ENCODE assay signal across 7 cellular contexts in the genomic region with DNA sequence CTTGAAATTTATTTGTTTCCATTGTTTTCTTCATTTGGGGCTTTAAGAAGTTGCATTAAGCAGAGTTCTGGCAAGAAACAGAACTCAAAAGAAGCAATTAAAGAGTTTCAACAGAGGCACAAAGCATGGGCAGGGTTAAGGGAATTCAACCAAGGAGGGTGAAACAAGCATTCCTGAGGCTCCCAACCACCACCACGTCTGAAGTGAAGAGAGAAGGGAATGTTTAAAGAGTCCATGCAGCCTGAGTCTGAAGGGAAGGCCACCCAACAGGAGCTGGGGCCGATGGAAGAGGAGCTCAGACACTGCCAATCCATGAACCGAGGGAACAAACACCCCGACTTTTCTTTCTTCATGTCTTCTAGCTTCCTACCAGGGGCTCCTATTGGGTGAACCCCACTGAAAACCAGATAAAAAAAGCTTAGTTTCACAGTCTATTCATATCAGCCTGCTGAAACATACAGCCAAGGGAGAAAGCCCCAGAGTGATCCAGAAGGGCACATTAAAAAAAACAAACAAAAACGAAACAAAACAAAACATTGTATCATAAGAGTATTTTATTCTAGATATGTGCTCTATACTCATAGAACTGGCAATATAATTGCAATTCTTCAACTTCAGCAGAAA.
A peak's percentile ranks its signal among the peaks of the same experiment; 100 is the strongest.
DNase-seq lines count a peak whose midpoint lies in the region; ATAC-seq, FAIRE-seq and TF ChIP-seq lines count a peak whose summit lies in the region.
"Not testable (repeated sequence)": the region's sequence is repeated elsewhere in the genome, so short reads cannot be mapped to it uniquely, and the experiment has no call there.

No MANE protein-coding gene starts in this region.

- TF ChIP-seq EP300 in GM12878 (IDR thresholded peaks at IDR 0.05; ENCODE audit: borderline replicate concordance in 1 of 2, control insufficient read depth in 1 of 2, low read depth in 2 of 2, low read length in 2 of 2), result not testable (repeated sequence)

- not testable (repeated sequence) for TF ChIP-seq POLR2A in GM12878 (IDR thresholded peaks at IDR 0.05; ENCODE audit: low read depth, low read length)

- not testable (repeated sequence) for TF ChIP-seq CTCF in D721Med (IDR thresholded peaks at IDR 0.05; ENCODE audit: insufficient read depth, missing control alignments); KMS-11 (conservative IDR thresholded peaks at IDR 0.05; ENCODE audit: low read depth, low read length); GM12878 (IDR thresholded peaks at IDR 0.05 in 2 of 3, conservative IDR thresholded peaks at IDR 0.05 in 1 of 3; ENCODE audit: control insufficient read depth in 2 of 3, extremely low read depth in 1 of 3, insufficient read depth in 1 of 3, low read depth in 3 of 3, low read length in 3 of 3); smooth muscle cell (IDR thresholded peaks at IDR 0.05; ENCODE audit: borderline replicate concordance, insufficient read depth, poor library complexity, severe bottlenecking)

- not testable (repeated sequence) for H3K4me3 ChIP-seq in KMS-11 (IDR thresholded peaks at IDR 0.05; ENCODE audit: insufficient read depth, low read depth, low read length); GM12878; smooth muscle cell

- H3K9ac ChIP-seq in KMS-11; GM12878 (ENCODE audit: control insufficient read depth, insufficient read depth, low read length); smooth muscle cell (ENCODE audit: low read depth): not testable (repeated sequence)

- intact Hi-C loops in GM12878 (cut with micrococcal nuclease; ENCODE audit: unreplicated experiment), result not testable (repeated sequence)

- FAIRE-seq in D721Med (lab: Jason Lieb, UNC), result peak; percentile 11
- peak; percentile 89 for FAIRE-seq in GM19239 (lab: Jason Lieb, UNC)
- not testable (repeated sequence) for FAIRE-seq in GM12878 (lab: Jason Lieb, UNC)

- peak overlapping the region; percentile 79; the same call in 1 of the 2 replicates for H3K27ac ChIP-seq in KMS-11
- H3K27ac ChIP-seq in GM12878 (ENCODE audit: control insufficient read depth, insufficient read depth); smooth muscle cell (ENCODE audit: low read depth): not testable (repeated sequence)

- not testable (repeated sequence) for TF ChIP-seq RAD21 in GM12878 (IDR thresholded peaks at IDR 0.05; ENCODE audit: insufficient read depth, low read depth, low read length)

- ATAC-seq in HG02571 (IDR thresholded peaks at IDR 0.05; ENCODE audit: unreplicated experiment) (peak; percentile 44), HG02885 (IDR thresholded peaks at IDR 0.05; ENCODE audit: poor library complexity, unreplicated experiment) (peak; percentile 46), GM12878 (peak; percentile 56)

- 71% methylated on average over 1 of the region's 5 CpGs for WGBS in GM12878 (ENCODE audit: insufficient coverage, insufficient replicate concordance, low lambda C conversion rate, missing lambda C conversion rate)
- WGBS in smooth muscle cell (ENCODE audit: low lambda C conversion rate), result 53% methylated on average over 1 of the region's 5 CpGs

- CTCF ChIA-PET in GM12878 (lab: Yijun Ruan, JAX), result not testable (repeated sequence)

- not testable (repeated sequence) for H3K36me3 ChIP-seq in KMS-11 (ENCODE audit: insufficient read depth); GM12878 (ENCODE audit: control insufficient read depth in 2 of 2, insufficient read depth in 2 of 2, low read length in 1 of 2); smooth muscle cell (ENCODE audit: low read depth)

- DNase-seq in D721Med (ENCODE audit: insufficient read length, low spot score); GM19239 (ENCODE audit: insufficient read length, low spot score); GM12878 (ENCODE audit: low read depth, low spot score); smooth muscle cell (lab: John Stamatoyannopoulos, UW; ENCODE audit: unreplicated experiment): not testable (repeated sequence)

- H3K79me2 ChIP-seq in KMS-11 (ENCODE audit: insufficient read depth, low read depth); GM12878 (ENCODE audit: control insufficient read depth, insufficient read depth, low read length); smooth muscle cell (ENCODE audit: low read depth): not testable (repeated sequence)

- in situ Hi-C loops in GM12878 (cut with MboI), result not testable (repeated sequence)

- not testable (repeated sequence) for H3K27me3 ChIP-seq in KMS-11 (ENCODE audit: insufficient read depth, low read depth); GM12878 (replicated peaks in 1 of 2; ENCODE audit: control insufficient read depth in 2 of 2, insufficient read depth in 2 of 2, low read length in 1 of 2); smooth muscle cell (ENCODE audit: low read depth)

- POLR2A ChIA-PET in GM12878 (lab: Charles Lee), result not testable (repeated sequence)

- peak overlapping the region; percentile 83 for H3K4me2 ChIP-seq in KMS-11
- H3K4me2 ChIP-seq in GM12878 (ENCODE audit: control insufficient read depth, insufficient read depth), result not testable (repeated sequence)
- peak overlapping the region; percentile 24 for H3K4me2 ChIP-seq in smooth muscle cell

- not testable (repeated sequence) for BruUV-seq in GM12878 (replicated peaks; lab: Mats Ljungman, UMichigan)

- H4K20me1 ChIP-seq in KMS-11 (ENCODE audit: insufficient read depth); GM12878 (ENCODE audit: control insufficient read depth, insufficient read depth); smooth muscle cell (ENCODE audit: low read depth): not testable (repeated sequence)

- SMC1A ChIA-PET in GM12878 (lab: Charles Lee; ENCODE audit: uncharacterized antibody, unreplicated experiment), result not testable (repeated sequence)

- RAD21 ChIA-PET in GM12878 (lab: Charles Lee; ENCODE audit: unreplicated experiment), result not testable (repeated sequence)

- H3K4me1 ChIP-seq in KMS-11 (ENCODE audit: low read depth, poor library complexity, severe bottlenecking), result peaks cover 57% of the 10 kb centered on the region
- not testable (repeated sequence) for H3K4me1 ChIP-seq in GM12878 (ENCODE audit: control insufficient read depth, insufficient read depth, low read length); smooth muscle cell (ENCODE audit: low read depth)

- H2AFZ ChIP-seq in KMS-11 (ENCODE audit: low read depth), result peak overlapping the region; percentile 7; the same call in 1 of the 2 replicates
- not testable (repeated sequence) for H2AFZ ChIP-seq in GM12878 (ENCODE audit: control insufficient read depth, low read depth, low read length); smooth muscle cell (ENCODE audit: low read depth)

- H3K9me3 ChIP-seq in GM12878 (replicated peaks; ENCODE audit: control insufficient read depth, insufficient read depth, low read length); smooth muscle cell (replicated peaks; ENCODE audit: low read depth): not testable (repeated sequence)

- not testable (repeated sequence) for H3F3A ChIP-seq in smooth muscle cell (ENCODE audit: low read depth)
